In the genomic region with DNA sequence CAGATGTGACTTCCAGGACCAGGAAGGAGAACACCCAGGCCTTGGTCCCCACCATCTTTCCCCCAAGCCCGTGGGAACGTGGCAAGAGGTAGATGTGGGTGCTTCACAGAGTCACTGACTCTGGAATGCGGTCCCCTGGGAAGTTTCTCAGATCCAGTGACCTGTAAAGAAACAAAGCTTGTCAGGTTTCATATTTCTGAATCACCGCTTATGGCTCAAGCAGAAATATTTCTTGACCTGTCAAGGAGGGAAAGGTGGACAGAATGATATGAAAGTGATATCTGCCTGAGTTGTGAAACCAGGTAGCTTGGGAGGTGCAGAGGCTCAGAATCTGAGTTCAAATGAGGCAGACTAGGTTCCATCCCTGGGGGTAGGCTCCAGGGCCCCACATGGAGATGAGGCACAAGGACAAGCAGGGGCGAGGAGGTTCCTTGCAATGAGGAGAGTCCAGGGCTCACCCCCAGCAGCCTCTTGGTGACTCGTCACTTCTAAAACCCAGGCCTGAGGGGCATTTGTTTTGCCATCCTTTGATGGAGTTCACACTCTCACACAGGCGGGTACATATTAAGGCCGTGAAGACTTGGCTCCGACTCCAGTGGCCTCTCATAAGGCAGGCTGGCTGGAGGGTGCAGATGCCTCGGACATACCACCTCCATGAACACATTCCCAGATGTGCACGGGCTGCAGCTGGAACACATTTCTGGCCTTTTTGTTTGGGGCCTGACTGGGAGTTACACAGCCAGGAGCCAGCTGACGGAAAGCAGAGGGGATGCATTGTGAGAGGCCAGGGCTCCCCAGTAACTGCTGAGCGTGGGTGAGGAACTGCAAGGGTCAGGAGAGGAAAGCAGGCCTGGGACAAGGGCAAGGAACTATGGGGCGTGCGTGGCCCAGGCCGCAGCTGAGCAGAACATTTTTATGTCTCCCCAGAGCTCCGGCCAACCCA, we compare ENCODE assay signal across 26 cellular contexts. TPM values are rescaled to one million over a fixed set of nuclear protein-coding genes. Genes with fewer than 3 reads are reported as not detected.
A peak's percentile ranks its signal among the peaks of the same experiment; 100 is the strongest.
DNase-seq lines count a peak whose midpoint lies in the region; ATAC-seq and TF ChIP-seq lines count a peak whose summit lies in the region.
"Had no signal": no experiment of that assay in that cellular context is flagged by ENCODE, and none has a peak within 500 bp of the region (broad histone marks: within the 10 kb centered on the region; RNA-seq: fewer than 3 reads in every experiment).

No MANE protein-coding gene starts in this region.

- peaks cover 31% of the 10 kb centered on the region for H3K4me1 Mint-ChIP-seq in mesothelial cell of epicardium
- no peaks in the 10 kb centered on the region for H3K4me1 Mint-ChIP-seq in naive thymus-derived CD4-positive, alpha-beta T cell
- H3K4me1 Mint-ChIP-seq: immature natural killer cell had no signal

- no peaks in the 10 kb centered on the region for H4K20me1 ChIP-seq in smooth muscle cell (ENCODE audit: low read depth)

- DNase-seq in fibroblast of gingiva (ENCODE audit: low read depth) (peak; percentile 18), mesothelial cell of epicardium (ENCODE audit: low spot score in 2 of 2, unreplicated experiment in 2 of 2) (no peak), smooth muscle cell (lab: John Stamatoyannopoulos, UW; ENCODE audit: unreplicated experiment) (no peak), RWPE1 (ENCODE audit: low spot score) (no peak)
- DNase-seq in naive thymus-derived CD4-positive, alpha-beta T cell: no peak
- DNase-seq: activated CD4-positive, alpha-beta T cell treated with anti-CD3 and anti-CD28 coated beads, Interleukin-2, amount 50 U/mL, for 1 hour; activated naive CD4-positive, alpha-beta T cell treated with Interleukin-2 at 50 U/mL for 16 hours; activated T-cell treated with anti-CD3 and anti-CD28 coated beads for 4 hours; DND-41; GOT3; immature natural killer cell; mesendoderm; NCI-H1930; NCI-H510A; SHP77 treated with DMSO at 0.1 percent for 48 hours; stimulated activated CD4-positive, alpha-beta T cell treated with anti-CD3 and anti-CD28 coated beads, Interleukin-1b, Interleukin-23, amount 100 ng/mL, for 48 hours; T-helper 1 cell had no signal

- no peaks in the 10 kb centered on the region for H3K4me1 ChIP-seq in HEK293 (ENCODE audit: control insufficient read depth, insufficient read depth, low read length)
- H3K4me1 ChIP-seq in smooth muscle cell (ENCODE audit: low read depth): peaks cover 34% of the 10 kb centered on the region
- H3K4me1 ChIP-seq in naive thymus-derived CD4-positive, alpha-beta T cell (ENCODE audit: control insufficient read depth in 2 of 2, insufficient read depth in 2 of 2, low read length in 2 of 2): no peaks in the 10 kb centered on the region

- H3K4me3 ChIP-seq in HEK293 (ENCODE audit: low read depth, low read length) (no peak overlapping the region), smooth muscle cell (no peak overlapping the region)
- H3K4me3 ChIP-seq in naive thymus-derived CD4-positive, alpha-beta T cell (ENCODE audit: low read length): no peak overlapping the region
- H3K4me3 ChIP-seq: coronary artery had no signal

- peaks cover 4% of the 10 kb centered on the region for H3F3A ChIP-seq in smooth muscle cell (ENCODE audit: low read depth)

- no peaks in the 10 kb centered on the region for H3K9me3 Mint-ChIP-seq in mesothelial cell of epicardium
- no peaks in the 10 kb centered on the region for H3K9me3 Mint-ChIP-seq in naive thymus-derived CD4-positive, alpha-beta T cell
- H3K9me3 Mint-ChIP-seq: IgD-negative memory B cell; immature natural killer cell; stimulated activated naive CD8-positive, alpha-beta T cell treated with anti-CD3 and anti-CD28 coated beads, Interleukin-15, Interleukin-2, amounts not matched to agents 100 ng/mL and 50 ng/mL, for 24 hours had no signal

- CTCF ChIA-PET in HEK293 (lab: Yijun Ruan, JAX): interaction anchor here (0.6 kb wide), 1 partner anchor 25 kb away, joined by 4 read pairs; no protein-coding TSS in a partner anchor
- CTCF ChIA-PET in naive thymus-derived CD4-positive, alpha-beta T cell (lab: Charles Lee): no interaction called here
- CTCF ChIA-PET in RWPE1 (lab: Yijun Ruan, JAX): interaction anchor here (1.0 to 1.1 kb wide), 2 partner anchors 25 to 64 kb away, joined by 3 read pairs; a partner anchor contains a TSS

- WGBS in smooth muscle cell (ENCODE audit: low lambda C conversion rate): 66% methylated on average over 17 of the region's 17 CpGs

- POLR2A ChIA-PET in HEK293 (lab: Yijun Ruan, JAX) (interaction anchor here (0.6 kb wide), 1 partner anchor 158 kb away, joined by 3 read pairs; no protein-coding TSS in a partner anchor), RWPE1 (lab: Yijun Ruan, JAX; ENCODE audit: low non-redundant PET) (no interaction called here)
- POLR2A ChIA-PET in naive thymus-derived CD4-positive, alpha-beta T cell (lab: Charles Lee): interaction anchor here (1.8 kb wide), 1 partner anchor 10 kb away, joined by 4 read pairs; no protein-coding TSS in a partner anchor

- no peaks in the 10 kb centered on the region for H3K27me3 Mint-ChIP-seq in mesothelial cell of epicardium (ENCODE audit: low read depth)
- peaks cover 0 to 3% (median 0%) of the 10 kb centered on the region in 5 donors for H3K27me3 Mint-ChIP-seq in naive thymus-derived CD4-positive, alpha-beta T cell
- H3K27me3 Mint-ChIP-seq: stimulated activated naive CD8-positive, alpha-beta T cell treated with anti-CD3 and anti-CD28 coated beads, Interleukin-15, Interleukin-2, amounts not matched to agents 100 ng/mL and 50 ng/mL, for 24 hours had no signal

- no peak overlapping the region for H3K27ac ChIP-seq in HEK293 (ENCODE audit: extremely low read depth, low read depth, low read length)
- H3K27ac ChIP-seq in smooth muscle cell (ENCODE audit: low read depth): peak overlapping the region; percentile 65
- H3K27ac ChIP-seq in naive thymus-derived CD4-positive, alpha-beta T cell (ENCODE audit: low read depth, low read length): no peak overlapping the region
- no peak overlapping the region for H3K27ac ChIP-seq in RWPE1
- H3K27ac ChIP-seq: neutrophil had no signal

- no peaks in the 10 kb centered on the region for H3K79me2 ChIP-seq in smooth muscle cell (ENCODE audit: low read depth)

- no peak for ATAC-seq in GM19035 (IDR thresholded peaks at IDR 0.05; ENCODE audit: unreplicated experiment)
- no peak for ATAC-seq in naive thymus-derived CD4-positive, alpha-beta T cell
- ATAC-seq in GM19324 (IDR thresholded peaks at IDR 0.05; ENCODE audit: low FRiP score, unreplicated experiment): no peak
- ATAC-seq: right cardiac atrium had no signal

- no peak overlapping the region for H3K4me3 Mint-ChIP-seq in mesothelial cell of epicardium
- no peak overlapping the region for H3K4me3 Mint-ChIP-seq in naive thymus-derived CD4-positive, alpha-beta T cell
- H3K4me3 Mint-ChIP-seq: IgD-negative memory B cell; immature natural killer cell; stimulated activated naive CD8-positive, alpha-beta T cell treated with anti-CD3 and anti-CD28 coated beads, Interleukin-15, Interleukin-2, amounts not matched to agents 100 ng/mL and 50 ng/mL, for 24 hours had no signal

- H3K27ac Mint-ChIP-seq in mesothelial cell of epicardium: peak overlapping the region; percentile 51
- no peak overlapping the region for H3K27ac Mint-ChIP-seq in naive thymus-derived CD4-positive, alpha-beta T cell
- H3K27ac Mint-ChIP-seq: stimulated activated naive CD8-positive, alpha-beta T cell treated with anti-CD3 and anti-CD28 coated beads, Interleukin-15, Interleukin-2, amounts not matched to agents 100 ng/mL and 50 ng/mL, for 24 hours had no signal

- intact Hi-C loops in naive thymus-derived CD4-positive, alpha-beta T cell (cut with micrococcal nuclease): no loop called here

- TF ChIP-seq CTCF in HEK293 (tag by site-specific recombination; IDR thresholded peaks at IDR 0.05) (no peak), mesothelial cell of epicardium (IDR thresholded peaks at IDR 0.05; ENCODE audit: unreplicated experiment) (no peak), smooth muscle cell (IDR thresholded peaks at IDR 0.05; ENCODE audit: borderline replicate concordance, insufficient read depth, poor library complexity, severe bottlenecking) (no peak), RWPE1 (conservative IDR thresholded peaks at IDR 0.05; ENCODE audit: low read depth) (no peak)

- no peak overlapping the region for H3K9ac ChIP-seq in smooth muscle cell (ENCODE audit: low read depth)

- H3K36me3 ChIP-seq in HEK293 (ENCODE audit: control insufficient read depth in 2 of 2, insufficient read depth in 1 of 2, low read length in 2 of 2): no peaks in the 10 kb centered on the region
- H3K36me3 ChIP-seq in smooth muscle cell (ENCODE audit: low read depth): no peaks in the 10 kb centered on the region
- no peaks in the 10 kb centered on the region for H3K36me3 ChIP-seq in naive thymus-derived CD4-positive, alpha-beta T cell (ENCODE audit: control insufficient read depth in 2 of 3, insufficient read depth in 3 of 3, low read length in 3 of 3)
- H3K36me3 ChIP-seq: neutrophil had no signal

- no peaks in the 10 kb centered on the region for H3K27me3 ChIP-seq in smooth muscle cell (ENCODE audit: low read depth)
- no peaks in the 10 kb centered on the region for H3K27me3 ChIP-seq in naive thymus-derived CD4-positive, alpha-beta T cell (ENCODE audit: control insufficient read depth in 2 of 2, insufficient read depth in 2 of 2, low read length in 2 of 2)
- H3K27me3 ChIP-seq: neutrophil had no signal

- H2AFZ ChIP-seq in smooth muscle cell (ENCODE audit: low read depth): peak overlapping the region; percentile 61

- H3K36me3 Mint-ChIP-seq in mesothelial cell of epicardium: no peaks in the 10 kb centered on the region
- H3K36me3 Mint-ChIP-seq in naive thymus-derived CD4-positive, alpha-beta T cell: no peaks in the 10 kb centered on the region
- H3K36me3 Mint-ChIP-seq: IgD-negative memory B cell, immature natural killer cell had no signal

- H3K9me3 ChIP-seq in HEK293 (ENCODE audit: control insufficient read depth, insufficient read depth, low read depth, low read length) (no peaks in the 10 kb centered on the region), smooth muscle cell (replicated peaks; ENCODE audit: low read depth) (no peaks in the 10 kb centered on the region)
- no peaks in the 10 kb centered on the region for H3K9me3 ChIP-seq in naive thymus-derived CD4-positive, alpha-beta T cell (ENCODE audit: control insufficient read depth in 2 of 3, low read length in 3 of 3)
- H3K9me3 ChIP-seq: neutrophil had no signal

- H3K4me2 ChIP-seq in smooth muscle cell: peak overlapping the region; percentile 74

TF ChIP-seq in HEK293, 187 proteins besides CTCF, POLR2A, EP300 and RAD21:
- TF ChIP-seq ZSCAN23 (tag by site-specific recombination; IDR thresholded peaks at IDR 0.05): no peak
- TF ChIP-seq GLIS1 (tag by site-specific recombination; IDR thresholded peaks at IDR 0.05): peak; percentile 95

RNA-seq across cellular contexts. Expression of a gene that starts 1.3 kb away (rescaled TPM):
- total RNA-seq in mesothelial cell of epicardium (0.95 to 1.3 TPM (median 1.2 TPM) in 3 replicates), smooth muscle cell (84.4 and 114 TPM in 2 replicates)
- polyA plus RNA-seq in smooth muscle cell: 87.9 and 125 TPM in 2 replicates
- under 1 TPM; 0.05 to 0.49 (median 0.44) TPM for total RNA-seq in naive thymus-derived CD4-positive, alpha-beta T cell
- under 1 TPM in 1 of 2 donors, not detected in 1; 0.10 TPM for polyA plus RNA-seq in naive thymus-derived CD4-positive, alpha-beta T cell
- total RNA-seq: endothelial cell of umbilical vein had no signal
- polyA plus RNA-seq: IgD-negative memory B cell had no signal

RNA-seq across cellular contexts. Expression of a gene that starts 24.8 kb away (rescaled TPM):
- total RNA-seq in mesothelial cell of epicardium (56.3 to 60.8 TPM (median 58.7 TPM) in 3 replicates), smooth muscle cell (34.8 and 46.6 TPM in 2 replicates)
- polyA plus RNA-seq in smooth muscle cell: 21.7 and 21.8 TPM in 2 replicates
- total RNA-seq in naive thymus-derived CD4-positive, alpha-beta T cell: 10 to 100 TPM; 33.4 to 56.3 (median 51.1) TPM
- 10 to 100 TPM; 34.1 to 37.0 TPM for polyA plus RNA-seq in naive thymus-derived CD4-positive, alpha-beta T cell

Comparison
In these comparisons a context has a peak if more than half of its experiments do, and no peak if none do; other contexts are left out.
1. RNA of a gene that starts 1.3 kb away (total RNA-seq): 84.4 to 114 TPM in smooth muscle cell; 0.95 to 1.3 TPM in mesothelial cell of epicardium and 0.05 to 0.49 TPM in naive thymus-derived CD4-positive, alpha-beta T cell; every median in the first group is over 10 times any median in the second.